Comparison of ENCODE assay signal across 1 cellular context in the genomic region with DNA sequence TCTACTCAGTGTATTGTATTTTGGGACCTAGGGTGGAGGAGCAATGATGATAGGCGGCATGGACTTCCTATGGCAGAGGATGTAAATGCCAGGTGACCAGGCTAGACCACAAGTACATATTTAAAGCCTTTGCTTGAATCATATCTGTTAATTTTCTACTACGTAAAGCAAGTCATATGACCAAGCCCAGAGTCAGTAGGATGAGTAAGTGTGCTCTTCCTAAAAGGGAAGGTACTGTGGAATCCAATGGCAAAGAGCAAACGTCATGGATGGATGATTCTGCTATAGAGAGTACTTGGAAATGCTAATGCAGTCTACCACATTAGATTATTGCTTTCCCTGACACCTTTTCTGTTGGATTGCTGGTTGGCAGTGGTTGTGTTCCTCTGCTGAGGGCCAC.
TF ChIP-seq lines count a peak whose summit lies in the region.

No MANE protein-coding gene starts in this region.

TF ChIP-seq in IMR-90, 13 proteins besides CTCF, POLR2A, EP300 and RAD21:
- TF ChIP-seq MXI1 (IDR thresholded peaks at IDR 0.05; ENCODE audit: borderline replicate concordance, low read depth, low read length) (no peak), RCOR1 (IDR thresholded peaks at IDR 0.05; ENCODE audit: insufficient replicate concordance, low read length) (no peak), NFE2L2 (IDR thresholded peaks at IDR 0.05; ENCODE audit: low read depth, low read length) (no peak), SMC3 (IDR thresholded peaks at IDR 0.05; ENCODE audit: low read depth, low read length) (no peak), CEBPB (IDR thresholded peaks at IDR 0.05; ENCODE audit: low read depth, low read length) (no peak), BHLHE40 (IDR thresholded peaks at IDR 0.05; ENCODE audit: low read depth, low read length) (no peak), ELK1 (IDR thresholded peaks at IDR 0.05; ENCODE audit: borderline replicate concordance, low read depth, low read length) (no peak), MAFK (IDR thresholded peaks at IDR 0.05; ENCODE audit: low read depth, low read length) (no peak), FOS (IDR thresholded peaks at IDR 0.05; ENCODE audit: low read depth, low read length) (no peak), RFX5 (IDR thresholded peaks at IDR 0.05; ENCODE audit: low read depth, low read length) (no peak)
